8 cellular contexts compared by ENCODE assay signal in genomic region chr10:103244663-103245271, GRCh38. TPM values are rescaled to one million over a fixed set of nuclear protein-coding genes. Genes with fewer than 3 reads are reported as not detected.
DNase-seq lines count a peak whose midpoint lies in the region; ATAC-seq and TF ChIP-seq lines count a peak whose summit lies in the region.

No MANE protein-coding gene starts in this region.

- in situ Hi-C loops in G401 (cut with HindIII; ENCODE audit: low sequenced_read_pairs): no loop called here

- peaks cover 4% of the 10 kb centered on the region for H3K4me1 ChIP-seq in KMS-11 (ENCODE audit: low read depth, poor library complexity, severe bottlenecking)
- H3K4me1 ChIP-seq in heart left ventricle: peaks cover 0 to 25% (median 5%) of the 10 kb centered on the region in 12 donors

- 31 to 35% (median 33%) methylated on average over 9 of the region's 9 CpGs for WGBS in heart left ventricle, 4 donors

- H3K4me3 ChIP-seq in KMS-11 (IDR thresholded peaks at IDR 0.05; ENCODE audit: insufficient read depth, low read depth, low read length): no peak overlapping the region
- no peak overlapping the region for H3K4me3 ChIP-seq in heart left ventricle

- no peak overlapping the region for H3K27ac ChIP-seq in KMS-11
- no peak overlapping the region for H3K27ac ChIP-seq in heart left ventricle

- peak; percentile 90 for TF ChIP-seq CTCF in KMS-11 (conservative IDR thresholded peaks at IDR 0.05; ENCODE audit: low read depth, low read length)
- TF ChIP-seq CTCF in heart left ventricle (IDR thresholded peaks at IDR 0.05): peak; percentile 79 to 92 (median 86)

- H3K9ac ChIP-seq in KMS-11: no peak overlapping the region

- H2AFZ ChIP-seq in KMS-11 (ENCODE audit: low read depth): no peak overlapping the region

- H3K79me2 ChIP-seq in KMS-11 (ENCODE audit: insufficient read depth, low read depth): no peaks in the 10 kb centered on the region

- no peak overlapping the region for H3K4me2 ChIP-seq in KMS-11

- no peaks in the 10 kb centered on the region for H3K9me3 ChIP-seq in heart left ventricle

- DNase-seq in G401 (ENCODE audit: low spot score) (peak; percentile 66), T follicular helper cell (ENCODE audit: low read depth) (peak; percentile 38), heart left ventricle (peak in 4 of 5 donors; percentile 67 to 73 (median 71)), putamen (ENCODE audit: low spot score) (peak; percentile 83), DMS79 (lab: John Stamatoyannopoulos, UW) (no peak)
- peak; percentile 23 for DNase-seq in activated naive CD8-positive, alpha-beta T cell treated with anti-CD3 and anti-CD28 coated beads, Interleukin-2, amount 50 U/mL, for 16 hours (ENCODE audit: low read depth, low spot score)

- intact Hi-C loops in heart left ventricle (cut with DNase I): loop anchor here (1.0 to 10.0 kb wide), 18 partner anchors 47 to 520 kb away; partner anchors contain the start of genes CYP17A1 (in 6 of the 10), CNNM2 (in 2 of the 10) and NT5C2 (in 1 of the 10)

- H3K27me3 ChIP-seq in KMS-11 (ENCODE audit: insufficient read depth, low read depth) (no peaks in the 10 kb centered on the region), heart left ventricle (no peaks in the 10 kb centered on the region)

- no peaks in the 10 kb centered on the region for H3K36me3 ChIP-seq in KMS-11 (ENCODE audit: insufficient read depth)
- no peaks in the 10 kb centered on the region for H3K36me3 ChIP-seq in heart left ventricle

- no peak for TF ChIP-seq POLR2A in heart left ventricle (IDR thresholded peaks at IDR 0.05)

- H4K20me1 ChIP-seq in KMS-11 (ENCODE audit: insufficient read depth): no peaks in the 10 kb centered on the region

- ATAC-seq in heart left ventricle: peak; percentile 76 to 93 (median 88)
- ATAC-seq in HG02970 (IDR thresholded peaks at IDR 0.05; ENCODE audit: low FRiP score, unreplicated experiment): no peak

RNA-seq across cellular contexts. Expression of gene RPEL1, which starts 0.9 kb away (rescaled TPM):
- total RNA-seq in G401 (2014; rRNA removed; shearing (Covaris generic)): 0.03 and 0.06 TPM in 2 replicates
- not detected for total RNA-seq in heart left ventricle
- polyA plus RNA-seq in heart left ventricle: not detected

RNA-seq across cellular contexts. Expression of gene INA, which starts 32.2 kb away (rescaled TPM):
- total RNA-seq in G401 (2014; rRNA removed; shearing (Covaris generic)): 26.6 and 41.8 TPM in 2 replicates
- total RNA-seq in heart left ventricle: under 1 TPM in 2 of 9 donors, not detected in 7; 0.08 to 0.11 TPM
- polyA plus RNA-seq in heart left ventricle: under 1 TPM in 1 of 2 donors, not detected in 1; 0.04 TPM

RNA-seq across cellular contexts. Expression of gene NT5C2, which starts 51.7 kb away (rescaled TPM):
- total RNA-seq in G401 (2014; rRNA removed; shearing (Covaris generic)): 71.2 and 121 TPM in 2 replicates
- 10 to 100 TPM; 32.0 to 70.6 (median 49.1) TPM for total RNA-seq in heart left ventricle
- 10 to 100 TPM; 26.2 to 38.9 TPM for polyA plus RNA-seq in heart left ventricle

Comparison
In these comparisons a context has a peak if more than half of its experiments do, and no peak if none do; other contexts are left out.
1. RNA of gene INA, which starts 32.2 kb away (total RNA-seq): 26.6 to 41.8 TPM in G401; 0.08 to 0.11 TPM in heart left ventricle; every median in the first group is over 10 times any median in the second.